In genomic region chr1:200869376-200869752, GRCh38 we compare ENCODE assay signal across 16 cellular contexts. TPM values are rescaled to one million over a fixed set of nuclear protein-coding genes. Genes with fewer than 3 reads are reported as not detected.
A peak's percentile ranks its signal among the peaks of the same experiment; 100 is the strongest.
DNase-seq lines count a peak whose midpoint lies in the region; ATAC-seq and TF ChIP-seq lines count a peak whose summit lies in the region.
"Had no signal": no experiment of that assay in that cellular context is flagged by ENCODE, and none has a peak within 500 bp of the region (broad histone marks: within the 10 kb centered on the region; RNA-seq: fewer than 3 reads in every experiment).

No MANE protein-coding gene starts in this region.

- peaks cover 3 to 5% of the 10 kb centered on the region in 2 donors for H3K27me3 Mint-ChIP-seq in CD8-positive, alpha-beta memory T cell
- H3K27me3 Mint-ChIP-seq in naive B cell (peaks cover 22 to 37% (median 22%) of the 10 kb centered on the region in 3 donors), nephron progenitor cell (ENCODE audit: low read depth, poor library complexity) (peaks cover 10% of the 10 kb centered on the region)

- peaks cover 3% of the 10 kb centered on the region for H3K27me3 ChIP-seq in CD8-positive, alpha-beta memory T cell (ENCODE audit: insufficient read depth, low read length, poor library complexity, severe bottlenecking)
- H3K27me3 ChIP-seq in Panc1 (ENCODE audit: control insufficient read depth, insufficient read depth, low read length) = no peaks in the 10 kb centered on the region

- H3K36me3 ChIP-seq in CD8-positive, alpha-beta memory T cell (ENCODE audit: insufficient read depth, low read length) = no peaks in the 10 kb centered on the region
- no peaks in the 10 kb centered on the region for H3K36me3 ChIP-seq in Panc1 (ENCODE audit: control insufficient read depth, insufficient read depth, low read length)

- H3K9me3 Mint-ChIP-seq in CD8-positive, alpha-beta memory T cell = no peaks in the 10 kb centered on the region
- H3K9me3 Mint-ChIP-seq in naive B cell = no peaks in the 10 kb centered on the region
- no peaks in the 10 kb centered on the region for H3K9me3 Mint-ChIP-seq in nephron progenitor cell
- H3K9me3 Mint-ChIP-seq: activated naive CD8-positive, alpha-beta T cell treated with anti-CD3 and anti-CD28 coated beads, Interleukin-2, amount 10 ng/mL, durations not matched to agents 7 days and 5 days had no signal

- peak overlapping the region; percentile 42 to 97 (median 92) for H3K27ac Mint-ChIP-seq in CD8-positive, alpha-beta memory T cell
- peak overlapping the region in 3 of 6 donors; percentile 35 to 64 (median 63) for H3K27ac Mint-ChIP-seq in naive B cell
- H3K27ac Mint-ChIP-seq in nephron progenitor cell = no peak overlapping the region
- H3K27ac Mint-ChIP-seq: activated naive CD8-positive, alpha-beta T cell treated with anti-CD3 and anti-CD28 coated beads, Interleukin-2, amount 10 ng/mL, durations not matched to agents 7 days and 5 days had no signal

- no peak for DNase-seq in CD8-positive, alpha-beta memory T cell
- DNase-seq in Panc1 (ENCODE audit: low read depth, low spot score) = no peak
- no peak for DNase-seq in naive B cell
- no peak for DNase-seq in cortex of kidney (lab: John Stamatoyannopoulos, UW)
- DNase-seq in pons (ENCODE audit: low spot score) = no peak
- no peak for DNase-seq in nephron progenitor cell
- DNase-seq: activated CD4-positive, alpha-beta T cell treated with anti-CD3 and anti-CD28 coated beads, Interleukin-2, amount 50 U/mL, for 1 hour; activated naive CD8-positive, alpha-beta T cell treated with anti-CD3 and anti-CD28 coated beads, Interleukin-2, amount 10 ng/mL, durations not matched to agents 7 days and 5 days; dermis blood vessel endothelial cell; NCI-H187; NCI-H345; substantia nigra had no signal

- H3K4me3 Mint-ChIP-seq in CD8-positive, alpha-beta memory T cell = peak overlapping the region in 6 of 7 donors; percentile 59 to 90 (median 77)
- H3K4me3 Mint-ChIP-seq in naive B cell = peak overlapping the region in 6 of 8 donors; percentile 28 to 77 (median 60)
- H3K4me3 Mint-ChIP-seq in nephron progenitor cell = no peak overlapping the region
- H3K4me3 Mint-ChIP-seq: activated naive CD8-positive, alpha-beta T cell treated with anti-CD3 and anti-CD28 coated beads, Interleukin-2, amount 10 ng/mL, durations not matched to agents 7 days and 5 days had no signal

- POLR2A ChIA-PET in CD8-positive, alpha-beta memory T cell (lab: Charles Lee) = interaction anchor here (1.6 kb wide), 1 partner anchor 19 kb away, joined by 8 read pairs; no protein-coding TSS in a partner anchor
- POLR2A ChIA-PET in Panc1 (lab: Charles Lee) = no interaction called here

- CTCF ChIA-PET in CD8-positive, alpha-beta memory T cell (lab: Charles Lee) = no interaction called here
- CTCF ChIA-PET in Panc1 (lab: Charles Lee) = no interaction called here

- peaks cover 62 to 68% (median 66%) of the 10 kb centered on the region in 3 donors for H3K4me1 Mint-ChIP-seq in CD8-positive, alpha-beta memory T cell
- H3K4me1 Mint-ChIP-seq in naive B cell (peaks cover 9 to 29% (median 23%) of the 10 kb centered on the region in 3 donors), nephron progenitor cell (peaks cover 38% of the 10 kb centered on the region)

- H3K36me3 Mint-ChIP-seq in CD8-positive, alpha-beta memory T cell = no peaks in the 10 kb centered on the region
- H3K36me3 Mint-ChIP-seq in naive B cell (peaks cover 0 to 9% of the 10 kb centered on the region in 2 donors), nephron progenitor cell (ENCODE audit: low read depth) (peaks cover 7% of the 10 kb centered on the region)
- H3K36me3 Mint-ChIP-seq: activated naive CD8-positive, alpha-beta T cell treated with anti-CD3 and anti-CD28 coated beads, Interleukin-2, amount 10 ng/mL, durations not matched to agents 7 days and 5 days had no signal

- in situ Hi-C loops in Panc1 (cut with HindIII; ENCODE audit: low pct_unique_long_range_greater_than_20kb, low sequenced_read_pairs) = no loop called here

- TF ChIP-seq CTCF in Panc1 (IDR thresholded peaks at IDR 0.05) = no peak
- no peak for TF ChIP-seq CTCF in nephron progenitor cell (IDR thresholded peaks at IDR 0.05)

- H3K9me3 ChIP-seq in CD8-positive, alpha-beta memory T cell (ENCODE audit: low read length) = no peaks in the 10 kb centered on the region
- H3K9me3 ChIP-seq in Panc1 (ENCODE audit: control insufficient read depth, insufficient read depth, low read depth, low read length) = no peaks in the 10 kb centered on the region

- no peak overlapping the region for H3K4me3 ChIP-seq in CD8-positive, alpha-beta memory T cell (ENCODE audit: low read length)
- H3K4me3 ChIP-seq in Panc1 (ENCODE audit: low read depth in 2 of 2, low read length in 2 of 2) = no peak overlapping the region

- intact Hi-C loops in Panc1 (cut with micrococcal nuclease; ENCODE audit: unreplicated experiment) = no loop called here

- BruUV-seq in Panc1 (replicated peaks; lab: Mats Ljungman, UMichigan) = no TSS peak

- ATAC-seq in GM21717 (IDR thresholded peaks at IDR 0.05; ENCODE audit: unreplicated experiment) = peak; percentile 0
- peak; percentile 42 for ATAC-seq in Panc1
- peak in 1 of 2 donors; percentile 5 for ATAC-seq in naive B cell (ENCODE audit: low read depth in 2 of 2)
- ATAC-seq: sciatic nerve had no signal

- no peak overlapping the region for H3K27ac ChIP-seq in CD8-positive, alpha-beta memory T cell (ENCODE audit: low read depth, low read length)
- H3K27ac ChIP-seq in Panc1 (ENCODE audit: low read length) = no peak overlapping the region

- H3K4me1 ChIP-seq in CD8-positive, alpha-beta memory T cell (ENCODE audit: insufficient read depth, low read length) = peaks cover 19% of the 10 kb centered on the region
- no peaks in the 10 kb centered on the region; the same call in 1 of the 2 replicates for H3K4me1 ChIP-seq in Panc1 (ENCODE audit: control insufficient read depth, insufficient read depth, low read length)

RNA-seq across cellular contexts. Expression of gene GPR25, which starts 3.4 kb away (rescaled TPM):
- total RNA-seq in CD8-positive, alpha-beta memory T cell = under 1 TPM; 0.18 to 0.44 TPM
- polyA plus RNA-seq in CD8-positive, alpha-beta memory T cell = 34.0 TPM
- not detected for total RNA-seq in Panc1 (2021; ENCODE audit: unreplicated experiment)
- not detected for polyA plus RNA-seq in Panc1 (2012; ENCODE audit: insufficient read length)
- under 1 TPM in 2 of 6 donors, not detected in 4; 0.26 to 0.29 TPM for polyA plus RNA-seq in naive B cell (ENCODE audit: low read depth in 6 of 6)
- total RNA-seq: dermis blood vessel endothelial cell, omental fat pad, sciatic nerve had no signal
- polyA plus RNA-seq: BJ had no signal

RNA-seq across cellular contexts. Expression of gene INAVA, which starts 25.3 kb away (rescaled TPM):
- total RNA-seq in CD8-positive, alpha-beta memory T cell = under 1 TPM; 0.09 to 0.24 TPM
- 0.37 TPM for polyA plus RNA-seq in CD8-positive, alpha-beta memory T cell
- total RNA-seq in Panc1 (2021; ENCODE audit: unreplicated experiment) = 3.6 TPM
- 3.3 TPM for polyA plus RNA-seq in Panc1 (2012; ENCODE audit: insufficient read length)
- polyA plus RNA-seq in naive B cell (ENCODE audit: low read depth in 6 of 6) = not detected
